In genomic region chr12:56718167-56718566, GRCh38 we compare ENCODE assay signal across 1 cellular context.
TF ChIP-seq lines count a peak whose summit lies in the region.

No MANE protein-coding gene starts in this region.

TF ChIP-seq in SK-N-SH, 30 proteins besides CTCF, POLR2A, EP300 and RAD21 (continued from another document):
- no peak for TF ChIP-seq REST (IDR thresholded peaks at IDR 0.05; ENCODE audit: low read depth, low read length)
- TF ChIP-seq MXI1 (IDR thresholded peaks at IDR 0.05; ENCODE audit: low read depth, low read length) = no peak
- no peak for TF ChIP-seq NRF1 (IDR thresholded peaks at IDR 0.05; ENCODE audit: low read depth, low read length)
- TF ChIP-seq MAX (IDR thresholded peaks at IDR 0.05; ENCODE audit: low read depth) = no peak
- TF ChIP-seq NFIC (IDR thresholded peaks at IDR 0.05; ENCODE audit: borderline replicate concordance) = no peak
- TF ChIP-seq TCF12 (IDR thresholded peaks at IDR 0.05) = no peak
- TF ChIP-seq ZBTB33 (IDR thresholded peaks at IDR 0.05; ENCODE audit: borderline replicate concordance, low read depth) = no peak
- no peak for TF ChIP-seq ELF1 (IDR thresholded peaks at IDR 0.05)
- TF ChIP-seq YY1 (IDR thresholded peaks at IDR 0.05; ENCODE audit: low read depth) = no peak
- no peak for TF ChIP-seq RCOR1 (IDR thresholded peaks at IDR 0.05; ENCODE audit: low read length)
- TF ChIP-seq TEAD4 (IDR thresholded peaks at IDR 0.05; ENCODE audit: borderline replicate concordance, insufficient read depth) = no peak
- TF ChIP-seq MEF2A (IDR thresholded peaks at IDR 0.05; ENCODE audit: borderline replicate concordance, low read depth) = no peak
- TF ChIP-seq USF2 (IDR thresholded peaks at IDR 0.05; ENCODE audit: borderline replicate concordance, low read depth, low read length) = no peak
- TF ChIP-seq USF1 (IDR thresholded peaks at IDR 0.05; ENCODE audit: borderline replicate concordance, low read depth) = no peak
